16 cellular contexts compared by ENCODE assay signal in genomic region chr1:235027076-235027861, GRCh38.
DNase-seq lines count a peak whose midpoint lies in the region; ATAC-seq lines count a peak whose summit lies in the region.
"Had no signal": no experiment of that assay in that cellular context is flagged by ENCODE, and none has a peak within 500 bp of the region (broad histone marks: within the 10 kb centered on the region; RNA-seq: fewer than 3 reads in every experiment).

No MANE protein-coding gene starts in this region.

- H3K9ac ChIP-seq in neuronal stem cell (ENCODE audit: low read depth, low read length, poor library complexity): no peak overlapping the region
- H3K9ac ChIP-seq: BLaER1 had no signal

- H3K4me1 Mint-ChIP-seq in stimulated activated naive CD8-positive, alpha-beta T cell treated with anti-CD3 and anti-CD28 coated beads, Interleukin-15, amount 100 ng/mL, for 72 hours: peaks cover 38% of the 10 kb centered on the region

- peak overlapping the region; percentile 48 for H3K18ac ChIP-seq in neuronal stem cell (ENCODE audit: low read length)

- H3K4me3 Mint-ChIP-seq in stimulated activated naive CD8-positive, alpha-beta T cell treated with anti-CD3 and anti-CD28 coated beads, Interleukin-15, amount 100 ng/mL, for 72 hours: no peak overlapping the region

- H3K14ac ChIP-seq in neuronal stem cell (ENCODE audit: low read length): no peak overlapping the region

- no peak overlapping the region for H3K27ac Mint-ChIP-seq in stimulated activated naive CD8-positive, alpha-beta T cell treated with anti-CD3 and anti-CD28 coated beads, Interleukin-15, amount 100 ng/mL, for 72 hours

- H2AFZ ChIP-seq in neuronal stem cell (ENCODE audit: low read length): no peak overlapping the region

- H3K4me3 ChIP-seq in neuronal stem cell (ENCODE audit: low read length in 2 of 2): no peak overlapping the region
- H3K4me3 ChIP-seq: BLaER1 had no signal

- DNase-seq in NCI-H2107 treated with DMSO at 0.1 percent for 48 hours (lab: John Stamatoyannopoulos, UW; ENCODE audit: unreplicated experiment): peak; percentile 34
- DNase-seq in NCI-H2107 (lab: John Stamatoyannopoulos, UW): no peak
- DNase-seq in stimulated activated naive CD8-positive, alpha-beta T cell treated with anti-CD3 and anti-CD28 coated beads, Interleukin-15, Interleukin-2, amounts not matched to agents 100 U/mL and 50 U/mL, for 24 hours: peak; percentile 1
- DNase-seq in stimulated activated naive CD8-positive, alpha-beta T cell treated with anti-CD3 and anti-CD28 coated beads, Interleukin-15, amount 100 ng/mL, for 72 hours: no peak
- DNase-seq in neuronal stem cell (ENCODE audit: low spot score): no peak
- no peak for DNase-seq in foreskin melanocyte
- no peak for DNase-seq in CD1c-positive myeloid dendritic cell (ENCODE audit: extremely low spot score)
- no peak for DNase-seq in activated gamma-delta T cell treated with Interleukin-2 at 50 U/mL for 16 hours
- DNase-seq: Kasumi-1, NCI-H1417, NCI-H1930, NCI-H2227 treated with DMSO at 0.1 percent for 48 hours, NCI-H526, OCI-M1 had no signal

- H2BK5ac ChIP-seq in neuronal stem cell (ENCODE audit: low read length): peak overlapping the region; percentile 82

- no peak for ATAC-seq in stimulated activated naive CD8-positive, alpha-beta T cell treated with anti-CD3 and anti-CD28 coated beads, Interleukin-15, Interleukin-2, amounts not matched to agents 100 U/mL and 50 U/mL, for 24 hours
- no peak for ATAC-seq in stimulated activated naive CD8-positive, alpha-beta T cell treated with anti-CD3 and anti-CD28 coated beads, Interleukin-15, amount 100 ng/mL, for 72 hours

- H2BK120ac ChIP-seq in neuronal stem cell (ENCODE audit: low read depth, low read length): no peak overlapping the region

- H3K4me2 ChIP-seq in neuronal stem cell (ENCODE audit: insufficient read depth, low read length, poor library complexity, severe bottlenecking): peak overlapping the region; percentile 0
- H3K4me2 ChIP-seq: BLaER1 had no signal

- peaks cover 0 to 1% of the 10 kb centered on the region in 2 donors for H3K36me3 ChIP-seq in neuronal stem cell (replicated peaks in 1 of 2; ENCODE audit: control insufficient read depth in 2 of 2, insufficient read depth in 2 of 2, low read length in 2 of 2)
- H3K36me3 ChIP-seq: BLaER1 had no signal

- H3K4me1 ChIP-seq in neuronal stem cell (ENCODE audit: control insufficient read depth in 2 of 2, insufficient read depth in 1 of 2, low read depth in 1 of 2, low read length in 2 of 2): peaks cover 13 to 17% of the 10 kb centered on the region in 2 donors

- WGBS in neuronal stem cell (ENCODE audit: extremely low coverage in 2 of 2, insufficient read length in 2 of 2, insufficient replicate concordance in 1 of 2), 2 donors: no CpG with 5 or more reads among the region's 13 CpGs

- H3K23ac ChIP-seq in neuronal stem cell (ENCODE audit: low read depth, low read length, poor library complexity): no peak overlapping the region

- H2BK12ac ChIP-seq in neuronal stem cell (ENCODE audit: low read length): no peak overlapping the region

- H2BK15ac ChIP-seq in neuronal stem cell (ENCODE audit: low read length): no peak overlapping the region

- no peak overlapping the region for H4K8ac ChIP-seq in neuronal stem cell (ENCODE audit: low read depth, low read length)

- peak overlapping the region; percentile 74 for H2AK5ac ChIP-seq in neuronal stem cell (ENCODE audit: low read depth, low read length)

- H3K27me3 ChIP-seq in neuronal stem cell (ENCODE audit: control insufficient read depth in 3 of 3, insufficient read depth in 3 of 3, low read depth in 1 of 3, low read length in 3 of 3): peaks cover 0 to 1% (median 0%) of the 10 kb centered on the region in 3 experiments
- H3K27me3 ChIP-seq: BLaER1 had no signal

- H3K27me3 Mint-ChIP-seq in stimulated activated naive CD8-positive, alpha-beta T cell treated with anti-CD3 and anti-CD28 coated beads, Interleukin-15, amount 100 ng/mL, for 72 hours: peaks cover 5% of the 10 kb centered on the region

- H4K91ac ChIP-seq in neuronal stem cell (ENCODE audit: low read depth, low read length, poor library complexity): no peak overlapping the region

- no peaks in the 10 kb centered on the region for H3K79me1 ChIP-seq in neuronal stem cell (ENCODE audit: low read depth, low read length)

- peaks cover 3 to 20% of the 10 kb centered on the region in 2 donors for H3K9me3 Mint-ChIP-seq in stimulated activated naive CD8-positive, alpha-beta T cell treated with anti-CD3 and anti-CD28 coated beads, Interleukin-15, amount 100 ng/mL, for 72 hours

- H3K27ac ChIP-seq in neuronal stem cell (replicated peaks; ENCODE audit: low read length): no peak overlapping the region
- H3K27ac ChIP-seq: 22Rv1, BLaER1 had no signal

- peak overlapping the region; percentile 28 for H3K4ac ChIP-seq in neuronal stem cell (ENCODE audit: low read length)

- H3K9me3 ChIP-seq in neuronal stem cell (replicated peaks in 1 of 2; ENCODE audit: control insufficient read depth in 2 of 2, insufficient read depth in 1 of 2, low read depth in 1 of 2, low read length in 2 of 2): peaks cover 8% of the 10 kb centered on the region in 2 donors

Comparison
In these comparisons a context has a peak if more than half of its experiments do, and no peak if none do; other contexts are left out.
1. DNase-seq: peak in NCI-H2107 treated with DMSO at 0.1 percent for 48 hours (single experiment) and stimulated activated naive CD8-positive, alpha-beta T cell treated with anti-CD3 and anti-CD28 coated beads, Interleukin-15, Interleukin-2, amounts not matched to agents 100 U/mL and 50 U/mL, for 24 hours (single experiment); none in NCI-H2107 (single experiment), stimulated activated naive CD8-positive, alpha-beta T cell treated with anti-CD3 and anti-CD28 coated beads, Interleukin-15, amount 100 ng/mL, for 72 hours (0 of 2), neuronal stem cell (single experiment), foreskin melanocyte (single experiment), CD1c-positive myeloid dendritic cell (single experiment) and activated gamma-delta T cell treated with Interleukin-2 at 50 U/mL for 16 hours (single experiment).